In genomic region chr6:33082702-33083101, GRCh38 we compare ENCODE assay signal across 8 cellular contexts. TPM values are rescaled to one million over a fixed set of nuclear protein-coding genes. Genes with fewer than 3 reads are reported as not detected.
A peak's percentile ranks its signal among the peaks of the same experiment; 100 is the strongest.
DNase-seq lines count a peak whose midpoint lies in the region; ATAC-seq, FAIRE-seq and TF ChIP-seq lines count a peak whose summit lies in the region.

No MANE protein-coding gene starts in this region.

- peaks cover 17% of the 10 kb centered on the region for H3K36me3 Mint-ChIP-seq in IgD-negative memory B cell

- H3K27ac ChIP-seq in adrenal gland = no peak overlapping the region
- H3K27ac ChIP-seq in vagina = peak overlapping the region; percentile 48

- DNase-seq in D721Med (ENCODE audit: insufficient read length, low spot score) (no peak), adrenal gland (peak in 2 of 7 donors; percentile 64 to 80), inferior parietal cortex (ENCODE audit: extremely low spot score) (peak; percentile 76), vagina (ENCODE audit: extremely low spot score in 2 of 2) (no peak), NCI-H1694 (lab: John Stamatoyannopoulos, UW) (no peak), NCI-H510A treated with DMSO at 0.1 percent for 48 hours (lab: John Stamatoyannopoulos, UW) (no peak)

- H3K9me3 ChIP-seq in adrenal gland (replicated peaks in 1 of 3) = no peaks in the 10 kb centered on the region
- H3K9me3 ChIP-seq in vagina = no peaks in the 10 kb centered on the region

- peaks cover 44 to 51% (median 48%) of the 10 kb centered on the region in 3 donors for H3K4me1 Mint-ChIP-seq in IgD-negative memory B cell

- intact Hi-C loops in adrenal gland (cut with DNase I) (loop anchor here (5.0 kb wide), 2 partner anchors 65 to 70 kb away; no protein-coding TSS in a partner anchor), vagina (cut with DNase I) (no loop called here)

- H3K4me3 ChIP-seq in adrenal gland (no peak overlapping the region), vagina (no peak overlapping the region)

- peak overlapping the region; percentile 75 to 93 (median 86) for H3K27ac Mint-ChIP-seq in IgD-negative memory B cell

- TF ChIP-seq CTCF in D721Med (IDR thresholded peaks at IDR 0.05; ENCODE audit: insufficient read depth, missing control alignments) (peak; percentile 50), adrenal gland (IDR thresholded peaks at IDR 0.05) (peak; percentile 43 to 79 (median 57)), vagina (IDR thresholded peaks at IDR 0.05) (peak in 2 of 3 experiments; percentile 53 to 62)

- TF ChIP-seq POLR2A in adrenal gland (IDR thresholded peaks at IDR 0.05) (no peak), vagina (IDR thresholded peaks at IDR 0.05) (no peak)

- H3K4me1 ChIP-seq in adrenal gland (replicated peaks in 1 of 2) (peaks cover 4 to 8% of the 10 kb centered on the region in 2 donors), vagina (peaks cover 13% of the 10 kb centered on the region)

- no peaks in the 10 kb centered on the region for H3K36me3 ChIP-seq in adrenal gland (replicated peaks in 1 of 2)
- H3K36me3 ChIP-seq in vagina = no peaks in the 10 kb centered on the region

- WGBS in adrenal gland, 4 donors = 21 to 55% (median 34%) methylated on average over 2 of the region's 2 CpGs

- H3K9me3 Mint-ChIP-seq in IgD-negative memory B cell = no peaks in the 10 kb centered on the region

- no peaks in the 10 kb centered on the region for H3K27me3 Mint-ChIP-seq in IgD-negative memory B cell

- FAIRE-seq in D721Med (lab: Jason Lieb, UNC) = no peak

- no peak for ATAC-seq in GM18520 (IDR thresholded peaks at IDR 0.05; ENCODE audit: unreplicated experiment)

- no peaks in the 10 kb centered on the region for H3K27me3 ChIP-seq in adrenal gland
- no peaks in the 10 kb centered on the region for H3K27me3 ChIP-seq in vagina

- H3K4me3 Mint-ChIP-seq in IgD-negative memory B cell = peak overlapping the region in 3 of 4 donors; percentile 61 to 94 (median 88)

RNA-seq across cellular contexts. Expression of gene HLA-DPB1, which starts 6.9 kb away (rescaled TPM):
- polyA plus RNA-seq in IgD-negative memory B cell (2,247 TPM), adrenal gland (10 to 100 TPM; 39.9 to 56.4 (median 50.8) TPM)
- total RNA-seq in adrenal gland (100 to 1,000 TPM in 6 of 8 donors, 10 to 100 TPM in 2; 58.1 to 521 (median 259) TPM), vagina (94.8 TPM)

RNA-seq across cellular contexts. Expression of gene HLA-DPA1, which starts 9.3 kb away (rescaled TPM):
- polyA plus RNA-seq in IgD-negative memory B cell = 2,568 TPM
- 100 to 1,000 TPM in 6 of 8 donors, 10 to 100 TPM in 2; 69.6 to 625 (median 207) TPM for total RNA-seq in adrenal gland
- 100 to 1,000 TPM in 1 of 3 donors, 10 to 100 TPM in 2; 29.2 to 219 (median 31.0) TPM for polyA plus RNA-seq in adrenal gland
- total RNA-seq in vagina = 82.3 TPM
